In the genomic region with DNA sequence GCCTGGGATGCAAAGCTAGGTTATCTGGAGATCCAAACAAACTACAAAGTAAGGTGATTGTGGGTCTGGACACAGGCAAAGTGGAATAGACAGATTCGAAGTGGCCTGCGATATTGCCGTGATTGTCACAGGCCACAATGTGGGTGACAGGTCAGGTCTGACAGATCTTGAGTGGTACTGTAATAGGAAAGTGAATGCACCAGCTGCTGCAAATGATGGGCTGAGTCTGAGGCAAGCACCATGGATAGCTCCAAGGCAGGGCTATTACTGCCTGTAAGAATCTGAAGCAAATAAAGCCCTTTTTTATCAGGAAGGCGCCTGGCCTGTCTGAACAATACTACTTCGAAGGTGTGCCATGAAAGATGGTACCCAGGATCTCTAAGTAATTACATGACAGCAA, we compare ENCODE assay signal across 9 cellular contexts. TPM values are rescaled to one million over a fixed set of nuclear protein-coding genes. Genes with fewer than 3 reads are reported as not detected.
DNase-seq lines count a peak whose midpoint lies in the region; ATAC-seq, FAIRE-seq and TF ChIP-seq lines count a peak whose summit lies in the region.
"Had no signal": no experiment of that assay in that cellular context is flagged by ENCODE, and none has a peak within 500 bp of the region (broad histone marks: within the 10 kb centered on the region; RNA-seq: fewer than 3 reads in every experiment).

No MANE protein-coding gene starts in this region.

- WGBS in endodermal cell (ENCODE audit: insufficient coverage in 1 of 2, insufficient read length in 1 of 2), 2 experiments = 90 to 98% methylated on average over 5 of the region's 5 CpGs

- TF ChIP-seq CTCF in GM13976 (IDR thresholded peaks at IDR 0.05; ENCODE audit: borderline replicate concordance, control extremely low read depth, extremely low read depth, insufficient read depth, missing control alignments) = no peak
- no peak for TF ChIP-seq CTCF in endodermal cell (conservative IDR thresholded peaks at IDR 0.05)

- H3K4me1 ChIP-seq in endodermal cell (ENCODE audit: control insufficient read depth, insufficient read depth, low read length) = no peaks in the 10 kb centered on the region
- no peaks in the 10 kb centered on the region for H3K4me1 ChIP-seq in naive thymus-derived CD4-positive, alpha-beta T cell (ENCODE audit: control insufficient read depth in 2 of 2, insufficient read depth in 2 of 2, low read length in 2 of 2)

- H3K4me3 Mint-ChIP-seq in endodermal cell = no peak overlapping the region
- peak overlapping the region in 1 of 10 donors; percentile 23 for H3K4me3 Mint-ChIP-seq in naive thymus-derived CD4-positive, alpha-beta T cell
- H3K4me3 Mint-ChIP-seq: T-helper 17 cell had no signal

- H3K36me3 ChIP-seq in endodermal cell (ENCODE audit: control insufficient read depth, insufficient read depth, low read length) = peaks cover 13% of the 10 kb centered on the region
- peaks cover 0 to 9% (median 0%) of the 10 kb centered on the region in 3 experiments for H3K36me3 ChIP-seq in naive thymus-derived CD4-positive, alpha-beta T cell (ENCODE audit: control insufficient read depth in 2 of 3, insufficient read depth in 3 of 3, low read length in 3 of 3)

- H3K27ac ChIP-seq in endodermal cell (ENCODE audit: low read depth, low read length) = no peak overlapping the region
- H3K27ac ChIP-seq in naive thymus-derived CD4-positive, alpha-beta T cell (ENCODE audit: low read depth, low read length) = no peak overlapping the region

- peaks cover 1% of the 10 kb centered on the region for H3K4me1 Mint-ChIP-seq in endodermal cell
- H3K4me1 Mint-ChIP-seq in naive thymus-derived CD4-positive, alpha-beta T cell = peaks cover 17 to 66% (median 53%) of the 10 kb centered on the region in 7 donors

- H3K27me3 Mint-ChIP-seq in endodermal cell (ENCODE audit: insufficient read depth) = no peaks in the 10 kb centered on the region
- H3K27me3 Mint-ChIP-seq in naive thymus-derived CD4-positive, alpha-beta T cell = no peaks in the 10 kb centered on the region
- H3K27me3 Mint-ChIP-seq: T-helper 17 cell had no signal

- peaks cover 13% of the 10 kb centered on the region for H3K36me3 Mint-ChIP-seq in endodermal cell (ENCODE audit: low read depth)
- peaks cover 0 to 20% (median 11%) of the 10 kb centered on the region in 5 donors for H3K36me3 Mint-ChIP-seq in naive thymus-derived CD4-positive, alpha-beta T cell

- POLR2A ChIA-PET in naive thymus-derived CD4-positive, alpha-beta T cell (lab: Charles Lee) = no interaction called here

- H3K9ac ChIP-seq in endodermal cell (ENCODE audit: extremely low read depth, low read length, poor library complexity, severe bottlenecking) = no peak overlapping the region

- intact Hi-C loops in naive thymus-derived CD4-positive, alpha-beta T cell (cut with micrococcal nuclease) = no loop called here

- in situ Hi-C loops in GM13976 (cut with MboI; ENCODE audit: low sequenced_read_pairs, unreplicated experiment) = no loop called here

- H3K27ac Mint-ChIP-seq in endodermal cell = no peak overlapping the region
- H3K27ac Mint-ChIP-seq in naive thymus-derived CD4-positive, alpha-beta T cell = no peak overlapping the region
- H3K27ac Mint-ChIP-seq: T-helper 17 cell had no signal

- CTCF ChIA-PET in naive thymus-derived CD4-positive, alpha-beta T cell (lab: Charles Lee) = interaction anchor here (0.7 kb wide), 1 partner anchor 261 kb away, joined by 5 read pairs; no protein-coding TSS in a partner anchor

- no peaks in the 10 kb centered on the region for H3K9me3 ChIP-seq in endodermal cell (ENCODE audit: control insufficient read depth, low read length)
- H3K9me3 ChIP-seq in naive thymus-derived CD4-positive, alpha-beta T cell (ENCODE audit: control insufficient read depth in 2 of 3, low read length in 3 of 3) = no peaks in the 10 kb centered on the region

- DNase-seq in GM13976 (ENCODE audit: low spot score) (peak; percentile 40), NCI-H2227 (lab: John Stamatoyannopoulos, UW; ENCODE audit: unreplicated experiment) (peak; percentile 8), endodermal cell (peak; percentile 83), frontal cortex (ENCODE audit: low spot score in 2 of 2) (no peak), NCI-H526 treated with DMSO at 0.1 percent for 48 hours (lab: John Stamatoyannopoulos, UW) (no peak), COR-L47 (lab: John Stamatoyannopoulos, UW) (no peak)
- no peak for DNase-seq in naive thymus-derived CD4-positive, alpha-beta T cell
- DNase-seq: T-helper 17 cell had no signal

- H3K9me3 Mint-ChIP-seq in endodermal cell = no peaks in the 10 kb centered on the region
- no peaks in the 10 kb centered on the region for H3K9me3 Mint-ChIP-seq in naive thymus-derived CD4-positive, alpha-beta T cell

- H3K4me3 ChIP-seq in endodermal cell (ENCODE audit: low read length) = no peak overlapping the region
- H3K4me3 ChIP-seq in naive thymus-derived CD4-positive, alpha-beta T cell (ENCODE audit: low read length) = no peak overlapping the region

- no peak for FAIRE-seq in frontal cortex (lab: Jason Lieb, UNC)

- peak; percentile 34 for ATAC-seq in naive thymus-derived CD4-positive, alpha-beta T cell
- ATAC-seq in GM21619 (IDR thresholded peaks at IDR 0.05; ENCODE audit: unreplicated experiment) = no peak
- ATAC-seq: T-helper 17 cell had no signal

- no peaks in the 10 kb centered on the region for H3K27me3 ChIP-seq in endodermal cell (ENCODE audit: control insufficient read depth, insufficient read depth, low read length, poor library complexity, severe bottlenecking)
- no peaks in the 10 kb centered on the region for H3K27me3 ChIP-seq in naive thymus-derived CD4-positive, alpha-beta T cell (ENCODE audit: control insufficient read depth in 2 of 2, insufficient read depth in 2 of 2, low read length in 2 of 2)

RNA-seq across cellular contexts. Expression of a gene that starts 10.0 kb away (rescaled TPM):
- total RNA-seq in endodermal cell (10 to 100 TPM; 58.6 to 60.4 TPM), frontal cortex (104 TPM)
- polyA plus RNA-seq in endodermal cell (2013, experiment 1 of 2) = 45.0 TPM
- polyA plus RNA-seq in endodermal cell (2013, experiment 2 of 2) = 44.9 TPM
- 10 to 100 TPM; 51.9 to 72.3 (median 67.0) TPM for total RNA-seq in naive thymus-derived CD4-positive, alpha-beta T cell
- polyA plus RNA-seq in naive thymus-derived CD4-positive, alpha-beta T cell = 10 to 100 TPM; 43.3 to 44.1 TPM

RNA-seq across cellular contexts. Expression of a gene that starts 22.3 kb away (rescaled TPM):
- 10 to 100 TPM; 17.7 to 22.0 TPM for total RNA-seq in endodermal cell
- polyA plus RNA-seq in endodermal cell (2013, experiment 1 of 2) = 20.7 TPM
- 21.4 TPM for polyA plus RNA-seq in endodermal cell (2013, experiment 2 of 2)
- 10 to 100 TPM; 15.4 to 28.2 (median 20.8) TPM for total RNA-seq in naive thymus-derived CD4-positive, alpha-beta T cell
- 10 to 100 TPM; 14.7 to 23.2 TPM for polyA plus RNA-seq in naive thymus-derived CD4-positive, alpha-beta T cell
- 41.6 TPM for total RNA-seq in frontal cortex

Comparison
In these comparisons a context has a peak if more than half of its experiments do, and no peak if none do; other contexts are left out.
1. DNase-seq: peak in GM13976 (single experiment), NCI-H2227 (single experiment) and endodermal cell (single experiment); none in naive thymus-derived CD4-positive, alpha-beta T cell (0 of 9), frontal cortex (0 of 2), NCI-H526 treated with DMSO at 0.1 percent for 48 hours (single experiment) and COR-L47 (single experiment).